ENCODE assay signal across 20 cellular contexts in genomic region chr7:73847941-73848723, GRCh38. TPM values are rescaled to one million over a fixed set of nuclear protein-coding genes. Genes with fewer than 3 reads are reported as not detected.
"Had no signal": no experiment of that assay in that cellular context is flagged by ENCODE, and none has a peak within 500 bp of the region (broad histone marks: within the 10 kb centered on the region; RNA-seq: fewer than 3 reads in every experiment).

No MANE protein-coding gene starts in this region.

- H3K27me3 Mint-ChIP-seq: activated naive CD8-positive, alpha-beta T cell; stimulated activated naive CD8-positive, alpha-beta T cell treated with anti-CD3 and anti-CD28 coated beads, Interleukin-15, amount 100 ng/mL, for 72 hours had no signal

- H3K79me2 ChIP-seq: parathyroid adenoma had no signal

- H3K27me3 ChIP-seq: gastrocnemius medialis, testis had no signal

- H3K36me3 ChIP-seq: gastrocnemius medialis, heart right ventricle had no signal

- H3K36me3 Mint-ChIP-seq: activated CD8-positive, alpha-beta memory T cell treated with anti-CD3 and anti-CD28 coated beads, Interleukin-2, amount 10 ng/mL, durations not matched to agents 7 days and 5 days; activated naive CD8-positive, alpha-beta T cell had no signal

- H3K4me1 ChIP-seq: gastrocnemius medialis had no signal

- H3K4me3 ChIP-seq: gastrocnemius medialis, heart right ventricle, testis had no signal

- H3K4me3 Mint-ChIP-seq: activated CD8-positive, alpha-beta memory T cell treated with anti-CD3 and anti-CD28 coated beads, Interleukin-2, amount 10 ng/mL, durations not matched to agents 7 days and 5 days; activated naive CD8-positive, alpha-beta T cell; stimulated activated naive CD8-positive, alpha-beta T cell treated with anti-CD3 and anti-CD28 coated beads, Interleukin-15, amount 100 ng/mL, for 72 hours; T-helper 2 cell treated with Interferon-gamma antibody and Interleukin-4, amounts not matched to agents 5 μg/mL and 100 μg/mL, for 36 hours had no signal

- H3K27ac Mint-ChIP-seq: activated CD8-positive, alpha-beta memory T cell treated with anti-CD3 and anti-CD28 coated beads, Interleukin-2, amount 10 ng/mL, durations not matched to agents 7 days and 5 days; activated naive CD8-positive, alpha-beta T cell; stimulated activated naive CD8-positive, alpha-beta T cell treated with anti-CD3 and anti-CD28 coated beads, Interleukin-15, amount 100 ng/mL, for 72 hours; T-helper 2 cell treated with Interferon-gamma antibody and Interleukin-4, amounts not matched to agents 5 μg/mL and 100 μg/mL, for 36 hours had no signal

- DNase-seq: activated CD4-positive, alpha-beta T cell treated with anti-CD3 and anti-CD28 coated beads, Interleukin-2, amount 50 U/mL, for 4 hours; activated CD4-positive, CD25-positive, alpha-beta regulatory T cell treated with anti-CD3 and anti-CD28 coated beads, Interleukin-2, amount 50 U/mL, for 72 hours; activated CD8-positive, alpha-beta memory T cell treated with anti-CD3 and anti-CD28 coated beads, Interleukin-2, amount 10 ng/mL, durations not matched to agents 7 days and 5 days; activated gamma-delta T cell; activated T-cell treated with anti-CD3 and anti-CD28 coated beads, Interleukin-2, amount 50 U/mL, for 48 hours; amygdala; gastrocnemius medialis; heart right ventricle; islet precursor cell; midbrain; retina; stimulated activated CD4-positive, alpha-beta T cell treated with anti-CD3 and anti-CD28 coated beads, Interleukin-15, amount 100 ng/mL, for 24 hours; stimulated activated CD4-positive, alpha-beta T cell treated with anti-CD3 and anti-CD28 coated beads, Interleukin-4, amount 100 ng/mL, for 24 hours; stimulated activated naive CD8-positive, alpha-beta T cell treated with anti-CD3 and anti-CD28 coated beads, Interleukin-15, amount 100 ng/mL, for 72 hours; testis had no signal

- H3K9me3 ChIP-seq: gastrocnemius medialis, heart right ventricle, testis had no signal

- H3K27ac ChIP-seq: gastrocnemius medialis, heart right ventricle, parathyroid adenoma, testis had no signal

- H3K9me3 Mint-ChIP-seq: stimulated activated naive CD8-positive, alpha-beta T cell treated with anti-CD3 and anti-CD28 coated beads, Interleukin-15, amount 100 ng/mL, for 72 hours; T-helper 2 cell treated with Interferon-gamma antibody and Interleukin-4, amounts not matched to agents 5 μg/mL and 100 μg/mL, for 36 hours had no signal

- H3K9ac ChIP-seq: parathyroid adenoma had no signal

- H2AFZ ChIP-seq: parathyroid adenoma had no signal

- ATAC-seq: activated CD8-positive, alpha-beta memory T cell treated with anti-CD3 and anti-CD28 coated beads, Interleukin-2, amount 10 ng/mL, durations not matched to agents 7 days and 5 days; gastrocnemius medialis; heart right ventricle; stimulated activated naive CD8-positive, alpha-beta T cell treated with anti-CD3 and anti-CD28 coated beads, Interleukin-15, amount 100 ng/mL, for 72 hours had no signal

RNA-seq across cellular contexts. Expression of gene TMEM270, which starts 12.8 kb away (rescaled TPM):
- total RNA-seq: activated CD8-positive, alpha-beta memory T cell treated with anti-CD3 and anti-CD28 coated beads, Interleukin-2, amount 10 ng/mL, durations not matched to agents 7 days and 5 days; gastrocnemius medialis; heart right ventricle; liver; urinary bladder had no signal
- polyA plus RNA-seq: heart right ventricle had no signal
